Comparison of ENCODE assay signal across 38 cellular contexts in genomic region chr20:23765578-23765977, GRCh38. TPM values are rescaled to one million over a fixed set of nuclear protein-coding genes. Genes with fewer than 3 reads are reported as not detected.
"Had no signal": no experiment of that assay in that cellular context is flagged by ENCODE, and none has a peak within 500 bp of the region (broad histone marks: within the 10 kb centered on the region; RNA-seq: fewer than 3 reads in every experiment).

No MANE protein-coding gene starts in this region.

- H3K27me3 ChIP-seq: adrenal gland, body of pancreas, brain microvascular endothelial cell, breast epithelium had no signal

- H3K4me1 ChIP-seq: adrenal gland, body of pancreas, breast epithelium had no signal

- H3K27ac ChIP-seq: adrenal gland, body of pancreas, brain microvascular endothelial cell, breast epithelium, VCaP had no signal

- FAIRE-seq: astrocyte, TTC549 had no signal

- H3K36me3 ChIP-seq: adrenal gland, brain microvascular endothelial cell, breast epithelium had no signal

- H3K36me3 Mint-ChIP-seq: activated CD4-positive, alpha-beta memory T cell treated with anti-CD3 and anti-CD28 coated beads for 36 hours; activated naive CD4-positive, alpha-beta T cell treated with anti-CD3 and anti-CD28 coated beads, Interleukin-2, amount 50 U/mL, for 72 hours; activated naive CD8-positive, alpha-beta T cell treated with anti-CD3 and anti-CD28 coated beads for 36 hours had no signal

- DNase-seq: activated B cell treated with CpG ODN at 0.5 μM for 24 hours; activated CD4-positive, alpha-beta memory T cell treated with anti-CD3 and anti-CD28 coated beads for 36 hours; activated CD4-positive, alpha-beta T cell treated with anti-CD3 and anti-CD28 coated beads for 4 hours; activated CD4-positive, alpha-beta T cell treated with anti-CD3 and anti-CD28 coated beads, Interleukin-2, amount 10 ng/mL, durations not matched to agents 7 days and 5 days; activated CD4-positive, CD25-positive, alpha-beta regulatory T cell treated with anti-CD3 and anti-CD28 coated beads, Interleukin-2, amount 50 U/mL, for 72 hours; activated CD8-positive, alpha-beta memory T cell treated with anti-CD3 and anti-CD28 coated beads, Interleukin-2, amount 50 U/mL, for 4 hours; activated CD8-positive, alpha-beta T cell treated with anti-CD3 and anti-CD28 coated beads for 36 hours; activated effector memory CD4-positive, alpha-beta T cell treated with anti-CD3 and anti-CD28 coated beads, Interleukin-2, amount 50 U/mL, for 16 hours; activated gamma-delta T cell treated with Interleukin-2 at 50 U/mL for 16 hours; activated naive CD4-positive, alpha-beta T cell; activated naive CD4-positive, alpha-beta T cell treated with anti-CD3 and anti-CD28 coated beads for 36 hours; activated naive CD4-positive, alpha-beta T cell treated with anti-CD3 and anti-CD28 coated beads, Interleukin-2, amount 50 U/mL, for 16 hours; activated naive CD8-positive, alpha-beta T cell treated with anti-CD3 and anti-CD28 coated beads for 36 hours; activated T-cell treated with anti-CD3 and anti-CD28 coated beads for 4 hours; activated T-cell treated with anti-CD3 and anti-CD28 coated beads, Interleukin-2, amount 50 U/mL, for 1 hour; activated T-cell treated with anti-CD3 and anti-CD28 coated beads, Interleukin-2, amount 50 U/mL, for 4 hours; activated T-cell treated with anti-CD3 and anti-CD28 coated beads, Interleukin-2, amount 50 U/mL, for 72 hours; adrenal gland; amniotic stem cell; aorta; body of pancreas; brain microvascular endothelial cell; central memory CD4-positive, alpha-beta T cell; T-helper 1 cell; T-helper 2 cell; T-helper 9 cell had no signal

- H3K27me3 Mint-ChIP-seq: activated B cell treated with CpG ODN at 0.5 μM for 24 hours had no signal

- H3K4me1 Mint-ChIP-seq: activated B cell treated with CpG ODN at 0.5 μM for 24 hours; activated CD4-positive, alpha-beta T cell treated with anti-CD3 and anti-CD28 coated beads, Interleukin-2, amount 10 ng/mL, durations not matched to agents 7 days and 5 days; activated naive CD8-positive, alpha-beta T cell treated with anti-CD3 and anti-CD28 coated beads for 36 hours; activated T-helper 17 cell treated with anti-CD3 and anti-CD28 coated beads, Interleukin-2, amount 50 U/mL, for 72 hours had no signal

- H3K4me3 ChIP-seq: adrenal gland, body of pancreas, breast epithelium had no signal

- H3K27ac Mint-ChIP-seq: activated B cell treated with CpG ODN at 0.5 μM for 24 hours; activated CD4-positive, alpha-beta memory T cell treated with anti-CD3 and anti-CD28 coated beads for 36 hours; activated CD4-positive, alpha-beta T cell treated with anti-CD3 and anti-CD28 coated beads, Interleukin-2, amount 10 ng/mL, durations not matched to agents 7 days and 5 days; activated CD8-positive, alpha-beta T cell treated with anti-CD3 and anti-CD28 coated beads for 36 hours; activated naive CD4-positive, alpha-beta T cell treated with anti-CD3 and anti-CD28 coated beads for 36 hours; activated naive CD4-positive, alpha-beta T cell treated with anti-CD3 and anti-CD28 coated beads, Interleukin-2, amount 50 U/mL, for 72 hours; activated naive CD8-positive, alpha-beta T cell treated with anti-CD3 and anti-CD28 coated beads for 36 hours; activated T-cell treated with anti-CD3 and anti-CD28 coated beads, Interleukin-2, amount 50 U/mL, for 72 hours; activated T-helper 1 cell treated with anti-CD3 and anti-CD28 coated beads, Interleukin-12 subunit alpha, Interleukin-12 subunit beta, Interleukin-2, Interleukin-4 antibody, amounts not matched to agents 30 ng/mL and 10 ng/mL and 1 ng/mL, durations not matched to agents 14 hours and 24 hours and 36 hours; activated T-helper 17 cell treated with anti-CD3 and anti-CD28 coated beads, Interleukin-2, amount 50 U/mL, for 72 hours; T-helper 1 cell treated with Interleukin-12 subunit alpha and Interleukin-12 subunit beta and Interleukin-4 antibody, amounts not matched to agents 30 μg/mL and 1 μg/mL, for 36 hours; T-helper 2 cell treated with Interferon-gamma antibody and Interleukin-4, amounts not matched to agents 5 μg/mL and 100 μg/mL, for 36 hours had no signal

- H3K4me3 Mint-ChIP-seq: activated B cell treated with CpG ODN at 0.5 μM for 24 hours; activated CD4-positive, alpha-beta memory T cell treated with anti-CD3 and anti-CD28 coated beads for 36 hours; activated CD4-positive, alpha-beta T cell treated with anti-CD3 and anti-CD28 coated beads, Interleukin-2, amount 10 ng/mL, durations not matched to agents 7 days and 5 days; activated CD8-positive, alpha-beta T cell treated with anti-CD3 and anti-CD28 coated beads for 36 hours; activated naive CD4-positive, alpha-beta T cell treated with anti-CD3 and anti-CD28 coated beads for 36 hours; activated naive CD8-positive, alpha-beta T cell treated with anti-CD3 and anti-CD28 coated beads for 36 hours; activated T-cell treated with anti-CD3 and anti-CD28 coated beads, Interleukin-2, amount 50 U/mL, for 4 hours; activated T-cell treated with anti-CD3 and anti-CD28 coated beads, Interleukin-2, amount 50 U/mL, for 72 hours; activated T-helper 1 cell treated with anti-CD3 and anti-CD28 coated beads, Interleukin-12 subunit alpha, Interleukin-12 subunit beta, Interleukin-2, Interleukin-4 antibody, amounts not matched to agents 30 ng/mL and 10 ng/mL and 1 ng/mL, durations not matched to agents 14 hours and 24 hours and 36 hours; activated T-helper 17 cell treated with anti-CD3 and anti-CD28 coated beads, Interleukin-2, amount 50 U/mL, for 72 hours; T-helper 1 cell treated with Interleukin-12 subunit alpha and Interleukin-12 subunit beta and Interleukin-4 antibody, amounts not matched to agents 30 μg/mL and 1 μg/mL, for 36 hours; T-helper 2 cell treated with Interferon-gamma antibody and Interleukin-4, amounts not matched to agents 5 μg/mL and 100 μg/mL, for 36 hours had no signal

- H3K9me3 Mint-ChIP-seq: activated B cell treated with CpG ODN at 0.5 μM for 24 hours; activated CD4-positive, alpha-beta memory T cell treated with anti-CD3 and anti-CD28 coated beads for 36 hours; activated CD4-positive, alpha-beta T cell treated with anti-CD3 and anti-CD28 coated beads, Interleukin-2, amount 10 ng/mL, durations not matched to agents 7 days and 5 days; activated CD8-positive, alpha-beta T cell treated with anti-CD3 and anti-CD28 coated beads for 36 hours; activated naive CD4-positive, alpha-beta T cell treated with anti-CD3 and anti-CD28 coated beads for 36 hours; activated T-cell treated with anti-CD3 and anti-CD28 coated beads, Interleukin-2, amount 50 U/mL, for 72 hours; activated T-helper 1 cell treated with anti-CD3 and anti-CD28 coated beads, Interleukin-12 subunit alpha, Interleukin-12 subunit beta, Interleukin-2, Interleukin-4 antibody, amounts not matched to agents 30 ng/mL and 10 ng/mL and 1 ng/mL, durations not matched to agents 14 hours and 24 hours and 36 hours; T-helper 1 cell treated with Interleukin-12 subunit alpha and Interleukin-12 subunit beta and Interleukin-4 antibody, amounts not matched to agents 30 μg/mL and 1 μg/mL, for 36 hours; T-helper 2 cell treated with Interferon-gamma antibody and Interleukin-4, amounts not matched to agents 5 μg/mL and 100 μg/mL, for 36 hours had no signal

- ATAC-seq: activated CD8-positive, alpha-beta T cell treated with anti-CD3 and anti-CD28 coated beads for 36 hours; activated naive CD4-positive, alpha-beta T cell treated with anti-CD3 and anti-CD28 coated beads, Interleukin-2, amount 50 U/mL, for 72 hours; activated T-cell treated with anti-CD3 and anti-CD28 coated beads, Interleukin-2, amount 50 U/mL, for 4 hours; activated T-cell treated with anti-CD3 and anti-CD28 coated beads, Interleukin-2, amount 50 U/mL, for 72 hours; activated T-helper 17 cell treated with anti-CD3 and anti-CD28 coated beads, Interleukin-2, amount 50 U/mL, for 72 hours; body of pancreas had no signal

- H3K9me3 ChIP-seq: adrenal gland, body of pancreas, breast epithelium had no signal

RNA-seq across cellular contexts. Expression of gene CST1, which starts 14.8 kb away (rescaled TPM):
- total RNA-seq: activated B cell treated with CpG ODN at 0.5 μM for 24 hours; activated CD4-positive, alpha-beta memory T cell treated with anti-CD3 and anti-CD28 coated beads for 36 hours; activated CD4-positive, alpha-beta T cell treated with anti-CD3 and anti-CD28 coated beads, Interleukin-2, amount 10 ng/mL, durations not matched to agents 7 days and 5 days; activated CD8-positive, alpha-beta memory T cell treated with anti-CD3 and anti-CD28 coated beads for 36 hours; activated CD8-positive, alpha-beta T cell treated with anti-CD3 and anti-CD28 coated beads for 36 hours; activated naive CD4-positive, alpha-beta T cell treated with anti-CD3 and anti-CD28 coated beads for 36 hours; activated naive CD4-positive, alpha-beta T cell treated with anti-CD3 and anti-CD28 coated beads, Interleukin-2, amount 50 U/mL, for 72 hours; activated naive CD8-positive, alpha-beta T cell treated with anti-CD3 and anti-CD28 coated beads for 36 hours; activated T-cell treated with anti-CD3 and anti-CD28 coated beads, Interleukin-2, amount 50 U/mL, for 4 hours; activated T-cell treated with anti-CD3 and anti-CD28 coated beads, Interleukin-2, amount 50 U/mL, for 72 hours; activated T-helper 1 cell treated with anti-CD3 and anti-CD28 coated beads, Interleukin-12 subunit alpha, Interleukin-12 subunit beta, Interleukin-2, Interleukin-4 antibody, amounts not matched to agents 30 ng/mL and 10 ng/mL and 1 ng/mL, durations not matched to agents 14 hours and 24 hours and 36 hours; activated T-helper 17 cell treated with anti-CD3 and anti-CD28 coated beads, Interleukin-2, amount 50 U/mL, for 72 hours; astrocyte; body of pancreas; breast epithelium; cardiac septum; cerebellum had no signal
- polyA plus RNA-seq: aorta had no signal
